ENCODE assay signal across 8 cellular contexts in genomic region chr1:183417691-183418491, GRCh38. TPM values are rescaled to one million over a fixed set of nuclear protein-coding genes. Genes with fewer than 3 reads are reported as not detected.
DNase-seq lines count a peak whose midpoint lies in the region; TF ChIP-seq lines count a peak whose summit lies in the region.

NMNAT2 (minus strand) TSS chr1:183418380; CDS start chr1:183418267, 113 bp downstream.

- no peaks in the 10 kb centered on the region for H3K36me3 ChIP-seq in fibroblast of lung (ENCODE audit: control insufficient read depth, insufficient read depth, low read length)

- no peaks in the 10 kb centered on the region for H4K20me1 ChIP-seq in fibroblast of lung (ENCODE audit: control insufficient read depth, extremely low read depth, insufficient read depth, low read length)

- no peak within 1 kb of the TSS for H3K9ac ChIP-seq in fibroblast of lung (ENCODE audit: insufficient read depth, low read length)

- in situ Hi-C loops in SK-MEL-5 (cut with HindIII; ENCODE audit: low pct_unique_long_range_greater_than_20kb, low sequenced_read_pairs): no loop called here

- no peak for TF ChIP-seq CTCF in fibroblast of lung (conservative IDR thresholded peaks at IDR 0.05 in 1 of 2, IDR thresholded peaks at IDR 0.05 in 1 of 2; ENCODE audit: low read depth in 1 of 2, low read length in 2 of 2)
- no peak for TF ChIP-seq CTCF in nephron (IDR thresholded peaks at IDR 0.05; ENCODE audit: unreplicated experiment in 3 of 3)

- H3K27me3 Mint-ChIP-seq in activated T-cell treated with anti-CD3 and anti-CD28 coated beads, Interleukin-2, amount 50 U/mL, for 24 hours: peaks cover 80% of the 10 kb centered on the region
- H3K27me3 Mint-ChIP-seq in nephron (ENCODE audit: low read depth): peaks cover 77% of the 10 kb centered on the region

- peak within 1 kb of the TSS in 2 of 4 experiments; percentile 28 to 37 for H3K4me3 ChIP-seq in fibroblast of lung (replicated peaks in 1 of 4; ENCODE audit: control extremely low read depth in 1 of 4, insufficient read depth in 1 of 4, low read depth in 3 of 4, low read length in 4 of 4)

- H3K4me1 ChIP-seq in fibroblast of lung (ENCODE audit: control insufficient read depth, extremely low read depth, insufficient read depth, low read length): peaks cover 2% of the 10 kb centered on the region

- no peak within 1 kb of the TSS for H2AFZ ChIP-seq in fibroblast of lung (ENCODE audit: low read length)

- peak within 1 kb of the TSS; percentile 48 for H3K4me2 ChIP-seq in fibroblast of lung (ENCODE audit: extremely low read depth, insufficient read depth, low read length)

- H3K9me3 Mint-ChIP-seq in activated T-cell treated with anti-CD3 and anti-CD28 coated beads, Interleukin-2, amount 50 U/mL, for 24 hours: no peaks in the 10 kb centered on the region
- no peaks in the 10 kb centered on the region for H3K9me3 Mint-ChIP-seq in nephron

- H3K36me3 Mint-ChIP-seq in activated T-cell treated with anti-CD3 and anti-CD28 coated beads, Interleukin-2, amount 50 U/mL, for 24 hours (ENCODE audit: low read depth): no peaks in the 10 kb centered on the region
- H3K36me3 Mint-ChIP-seq in nephron (ENCODE audit: low read depth): no peaks in the 10 kb centered on the region

- H3K9me3 ChIP-seq in fibroblast of lung (ENCODE audit: control insufficient read depth, insufficient read depth, low read depth, low read length): no peaks in the 10 kb centered on the region

- H3K4me1 Mint-ChIP-seq in activated T-cell treated with anti-CD3 and anti-CD28 coated beads, Interleukin-2, amount 50 U/mL, for 24 hours (ENCODE audit: low read depth): peaks cover 26% of the 10 kb centered on the region
- peaks cover 25% of the 10 kb centered on the region for H3K4me1 Mint-ChIP-seq in nephron

- H3K79me2 ChIP-seq in fibroblast of lung (ENCODE audit: control insufficient read depth, insufficient read depth, low read length): no peaks in the 10 kb centered on the region

- no peak for DNase-seq in activated T-cell treated with anti-CD3 and anti-CD28 coated beads, Interleukin-2, amount 50 U/mL, for 24 hours
- DNase-seq in activated T-cell treated with anti-CD3 and anti-CD28 coated beads, Interleukin-2, amount 50 U/mL, for 1 hour: no peak
- peak; percentile 30 for DNase-seq in SK-MEL-5 (ENCODE audit: low read depth, low spot score)
- DNase-seq in fibroblast of lung (ENCODE audit: low read depth in 2 of 2): peak; percentile 16 to 23
- DNase-seq in activated effector memory CD4-positive, alpha-beta T cell treated with anti-CD3 and anti-CD28 coated beads, Interleukin-2, amount 50 U/mL, for 16 hours: no peak
- no peak for DNase-seq in stimulated activated CD8-positive, alpha-beta memory T cell treated with anti-CD3 and anti-CD28 coated beads, Interleukin-4, amount 100 ng/mL, for 48 hours
- no peak for DNase-seq in NCI-H2029 treated with DMSO at 0.1 percent for 48 hours (lab: John Stamatoyannopoulos, UW)

- H3K27me3 ChIP-seq in fibroblast of lung (ENCODE audit: control insufficient read depth, insufficient read depth, low read length): peaks cover 28% of the 10 kb centered on the region

- H3K4me3 Mint-ChIP-seq in activated T-cell treated with anti-CD3 and anti-CD28 coated beads, Interleukin-2, amount 50 U/mL, for 24 hours: peak within 1 kb of the TSS; percentile 66
- peak within 1 kb of the TSS; percentile 80 to 91 (median 88) for H3K4me3 Mint-ChIP-seq in nephron

- no peak within 1 kb of the TSS for H3K27ac Mint-ChIP-seq in activated T-cell treated with anti-CD3 and anti-CD28 coated beads, Interleukin-2, amount 50 U/mL, for 24 hours
- H3K27ac Mint-ChIP-seq in nephron: no peak within 1 kb of the TSS

- H3K27ac ChIP-seq in fibroblast of lung (ENCODE audit: insufficient read depth, low read length): no peak within 1 kb of the TSS

RNA-seq across cellular contexts. Expression of gene NMNAT2, which starts in this region (rescaled TPM):
- 0.03 and 0.08 TPM in 2 replicates for total RNA-seq in SK-MEL-5 (2014; rRNA removed; shearing (Covaris generic))
- 0.12 and 0.51 TPM in 2 replicates for polyA plus RNA-seq in SK-MEL-5 (2015; cell fraction: cytosol; rRNA removed)
- polyA plus RNA-seq in SK-MEL-5 (2015; cell fraction: nucleus; rRNA removed): 0.04 TPM in 1 of 2 replicates, not detected in the other
- under 0.01 TPM in 2 replicates for total RNA-seq in fibroblast of lung
- 0.02 and 0.61 TPM in 2 replicates for polyA plus RNA-seq in fibroblast of lung
- polyA plus RNA-seq in fibroblast of lung (2012): 0.15 and 0.90 TPM in 2 replicates
- not detected in 2 replicates for polyA minus RNA-seq in fibroblast of lung (ENCODE audit: low replicate concordance)

Comparison
In these comparisons a context has a peak if more than half of its experiments do, and no peak if none do; other contexts are left out.
1. Peak in DNase-seq in SK-MEL-5; RNA of the gene not detected or under 1 TPM.
2. Peak in DNase-seq and H3K4me2 ChIP-seq in fibroblast of lung; RNA of the gene not detected or under 1 TPM.